13 cellular contexts compared by ENCODE assay signal in genomic region chr5:124156408-124157027, GRCh38.
DNase-seq lines count a peak whose midpoint lies in the region; ATAC-seq, FAIRE-seq and TF ChIP-seq lines count a peak whose summit lies in the region.
"Had no signal": no experiment of that assay in that cellular context is flagged by ENCODE, and none has a peak within 500 bp of the region (broad histone marks: within the 10 kb centered on the region; RNA-seq: fewer than 3 reads in every experiment).

No MANE protein-coding gene starts in this region.

- no peaks in the 10 kb centered on the region for H3K27me3 ChIP-seq in osteoblast (ENCODE audit: insufficient read depth, low read length)

- peaks cover 5% of the 10 kb centered on the region for H3K9me3 ChIP-seq in osteoblast (ENCODE audit: low read depth, low read length)

- no peak overlapping the region for H3K4me3 Mint-ChIP-seq in natural killer cell treated with Interleukin-12 subunit alpha and Interleukin-12 subunit beta and Interleukin-15 and Interleukin-18, amount 100 ng/mL, for 72 hours
- H3K4me3 Mint-ChIP-seq: activated T-helper 1 cell treated with anti-CD3 and anti-CD28 coated beads, Interleukin-12 subunit alpha, Interleukin-12 subunit beta, Interleukin-2, Interleukin-4 antibody, amounts not matched to agents 30 ng/mL and 10 ng/mL and 1 ng/mL, durations not matched to agents 14 hours and 24 hours and 36 hours had no signal

- peaks cover 12% of the 10 kb centered on the region for H3K9me3 Mint-ChIP-seq in natural killer cell treated with Interleukin-12 subunit alpha and Interleukin-12 subunit beta and Interleukin-15 and Interleukin-18, amount 100 ng/mL, for 72 hours

- no peak for ATAC-seq in natural killer cell treated with Interleukin-12 subunit alpha and Interleukin-12 subunit beta and Interleukin-15 and Interleukin-18, amount 100 ng/mL, for 72 hours
- ATAC-seq: naive thymus-derived CD8-positive, alpha-beta T cell had no signal

- H3K4me1 Mint-ChIP-seq in natural killer cell treated with Interleukin-12 subunit alpha and Interleukin-12 subunit beta and Interleukin-15 and Interleukin-18, amount 100 ng/mL, for 72 hours (ENCODE audit: low read depth in 2 of 2), result peaks cover 4% of the 10 kb centered on the region in 2 donors

- H3K4me2 ChIP-seq in osteoblast (ENCODE audit: insufficient read depth, low read length), result peak overlapping the region; percentile 38

- H4K20me1 ChIP-seq in osteoblast (ENCODE audit: insufficient read depth, low read length), result no peaks in the 10 kb centered on the region

- H3K4me3 ChIP-seq in osteoblast (ENCODE audit: insufficient read depth, low read length), result no peak overlapping the region
- H3K4me3 ChIP-seq: skin epidermis had no signal

- no peaks in the 10 kb centered on the region for H3K79me2 ChIP-seq in osteoblast (ENCODE audit: insufficient read depth, low read length)

- H3K27me3 Mint-ChIP-seq in natural killer cell treated with Interleukin-12 subunit alpha and Interleukin-12 subunit beta and Interleukin-15 and Interleukin-18, amount 100 ng/mL, for 72 hours, result no peaks in the 10 kb centered on the region
- H3K27me3 Mint-ChIP-seq: naive thymus-derived CD8-positive, alpha-beta T cell had no signal

- no peak overlapping the region for H3K27ac ChIP-seq in osteoblast (ENCODE audit: low read depth, low read length)

- TF ChIP-seq CTCF in osteoblast (IDR thresholded peaks at IDR 0.05; ENCODE audit: extremely low read depth, low read depth, low read length), result no peak

- H3K4me1 ChIP-seq in osteoblast (ENCODE audit: insufficient read depth, low read length), result peaks cover 2% of the 10 kb centered on the region

- H3K36me3 Mint-ChIP-seq in natural killer cell treated with Interleukin-12 subunit alpha and Interleukin-12 subunit beta and Interleukin-15 and Interleukin-18, amount 100 ng/mL, for 72 hours, result peaks cover 16% of the 10 kb centered on the region

- peak; percentile 92 for FAIRE-seq in endometrium (lab: Jason Lieb, UNC)

- DNase-seq in EL (peak; percentile 38), NCI-H446 treated with DMSO at 0.1 percent for 48 hours (lab: John Stamatoyannopoulos, UW) (peak; percentile 43), osteoblast (ENCODE audit: insufficient read length, low spot score, missing footprints) (no peak), HuH-7.5 (ENCODE audit: low spot score) (no peak)
- no peak for DNase-seq in natural killer cell treated with Interleukin-12 subunit alpha and Interleukin-12 subunit beta and Interleukin-15 and Interleukin-18, amount 100 ng/mL, for 72 hours (ENCODE audit: low spot score)
- DNase-seq in activated CD4-positive, CD25-positive, alpha-beta regulatory T cell (lab: John Stamatoyannopoulos, UW), result no peak
- DNase-seq: activated CD4-positive, alpha-beta T cell treated with anti-CD3 and anti-CD28 coated beads, Interleukin-2, amount 50 U/mL, for 1 hour; kidney glomerular epithelial cell; naive thymus-derived CD8-positive, alpha-beta T cell; NCI-H226 had no signal

- no peak overlapping the region for H3K27ac Mint-ChIP-seq in natural killer cell treated with Interleukin-12 subunit alpha and Interleukin-12 subunit beta and Interleukin-15 and Interleukin-18, amount 100 ng/mL, for 72 hours
- H3K27ac Mint-ChIP-seq: activated T-helper 1 cell treated with anti-CD3 and anti-CD28 coated beads, Interleukin-12 subunit alpha, Interleukin-12 subunit beta, Interleukin-2, Interleukin-4 antibody, amounts not matched to agents 30 ng/mL and 10 ng/mL and 1 ng/mL, durations not matched to agents 14 hours and 24 hours and 36 hours had no signal

- no peaks in the 10 kb centered on the region for H3K36me3 ChIP-seq in osteoblast (ENCODE audit: insufficient read depth, low read length)

- H2AFZ ChIP-seq in osteoblast (ENCODE audit: low read length), result peak overlapping the region; percentile 89

Comparison
In these comparisons a context has a peak if more than half of its experiments do, and no peak if none do; other contexts are left out.
1. DNase-seq: peak in EL (single experiment) and NCI-H446 treated with DMSO at 0.1 percent for 48 hours (single experiment); none in osteoblast (single experiment), natural killer cell treated with Interleukin-12 subunit alpha and Interleukin-12 subunit beta and Interleukin-15 and Interleukin-18, amount 100 ng/mL, for 72 hours (single experiment), HuH-7.5 (single experiment) and activated CD4-positive, CD25-positive, alpha-beta regulatory T cell (0 of 4).